Comparison of ENCODE assay signal across 11 cellular contexts in genomic region chr10:98029149-98030092, GRCh38. TPM values are rescaled to one million over a fixed set of nuclear protein-coding genes. Genes with fewer than 3 reads are reported as not detected.
DNase-seq lines count a peak whose midpoint lies in the region; ATAC-seq and TF ChIP-seq lines count a peak whose summit lies in the region.
"Had no signal": no experiment of that assay in that cellular context is flagged by ENCODE, and none has a peak within 500 bp of the region (broad histone marks: within the 10 kb centered on the region; RNA-seq: fewer than 3 reads in every experiment).

No MANE protein-coding gene starts in this region.

- H3K27ac Mint-ChIP-seq in activated B cell treated with CpG ODN at 0.5 μM for 24 hours = no peak overlapping the region
- H3K27ac Mint-ChIP-seq: memory B cell had no signal

- no peaks in the 10 kb centered on the region for H3K36me3 Mint-ChIP-seq in activated B cell treated with CpG ODN at 0.5 μM for 24 hours (ENCODE audit: low read depth)
- H3K36me3 Mint-ChIP-seq: memory B cell had no signal

- peaks cover 7% of the 10 kb centered on the region for H3K4me1 Mint-ChIP-seq in activated B cell treated with CpG ODN at 0.5 μM for 24 hours

- CTCF ChIA-PET in activated B cell treated with CpG ODN at 0.5 μM for 24 hours (lab: Charles Lee) = interaction anchor here (0.9 to 1.0 kb wide), 3 partner anchors 11 to 15 kb away, joined by 3 read pairs; no protein-coding TSS in a partner anchor

- H3K4me3 ChIP-seq in iPS-15b (ENCODE audit: low read depth, low read length) (peak overlapping the region; percentile 59), gastrocnemius medialis (peak overlapping the region; percentile 43 to 49 (median 44))
- H3K4me3 ChIP-seq: GM12878 had no signal

- POLR2A ChIA-PET in activated B cell treated with CpG ODN at 0.5 μM for 24 hours (lab: Charles Lee) = no interaction called here

- H3K4me1 ChIP-seq in iPS-15b (ENCODE audit: control insufficient read depth, insufficient read depth, low read length) (peaks cover 11% of the 10 kb centered on the region), gastrocnemius medialis (peaks cover 5 to 9% of the 10 kb centered on the region in 2 donors)

- H3K27me3 ChIP-seq in iPS-15b (ENCODE audit: control insufficient read depth, insufficient read depth, low read length) = peaks cover 73% of the 10 kb centered on the region
- H3K27me3 ChIP-seq in gastrocnemius medialis = peaks cover 38 to 49% (median 47%) of the 10 kb centered on the region in 3 donors

- TF ChIP-seq POLR2A in gastrocnemius medialis (IDR thresholded peaks at IDR 0.05) = no peak

- no peak for TF ChIP-seq CTCF in GM10266 (IDR thresholded peaks at IDR 0.05; ENCODE audit: control insufficient read depth, insufficient read depth, low read depth, missing control alignments)
- TF ChIP-seq CTCF in activated B cell treated with CpG ODN at 0.5 μM for 24 hours (IDR thresholded peaks at IDR 0.05) = no peak
- TF ChIP-seq CTCF in gastrocnemius medialis (IDR thresholded peaks at IDR 0.05 in 4 of 5, conservative IDR thresholded peaks at IDR 0.05 in 1 of 5) = no peak

- H3K27me3 Mint-ChIP-seq in activated B cell treated with CpG ODN at 0.5 μM for 24 hours = peaks cover 48% of the 10 kb centered on the region

- H3K36me3 ChIP-seq in iPS-15b (ENCODE audit: control insufficient read depth, insufficient read depth, low read length) (no peaks in the 10 kb centered on the region), gastrocnemius medialis (no peaks in the 10 kb centered on the region)
- H3K36me3 ChIP-seq: brain microvascular endothelial cell had no signal

- peak overlapping the region; percentile 41 for H3K4me3 Mint-ChIP-seq in activated B cell treated with CpG ODN at 0.5 μM for 24 hours
- H3K4me3 Mint-ChIP-seq: memory B cell had no signal

- no peak for ATAC-seq in activated B cell treated with CpG ODN at 0.5 μM for 24 hours (ENCODE audit: low read depth)
- ATAC-seq in gastrocnemius medialis = no peak
- no peak for ATAC-seq in left colon
- ATAC-seq in GM18867 (IDR thresholded peaks at IDR 0.05; ENCODE audit: unreplicated experiment) = no peak
- ATAC-seq: GM12878 had no signal

- intact Hi-C loops in activated B cell treated with CpG ODN at 0.5 μM for 24 hours (cut with micrococcal nuclease) = no loop called here
- intact Hi-C loops in gastrocnemius medialis (cut with DNase I; ENCODE audit: low total_unique reads) = no loop called here
- intact Hi-C loops in left colon (cut with DNase I, micrococcal nuclease) = no loop called here

- DNase-seq in GM10266 (ENCODE audit: extremely low spot score) (peak; percentile 42), activated B cell treated with CpG ODN at 0.5 μM for 24 hours (no peak), gastrocnemius medialis (no peak), cerebellar nuclear complex (lab: John Stamatoyannopoulos, UW) (no peak), mucosa of gallbladder (ENCODE audit: low spot score) (no peak), left colon (no peak)
- DNase-seq: brain microvascular endothelial cell had no signal

- in situ Hi-C loops in gastrocnemius medialis (cut with MboI; ENCODE audit: low sequenced_read_pairs in 4 of 4) = loop anchor here in 2 of 4 donors (25.0 kb wide), 2 partner anchors 242 to 267 kb away; partner anchors contain the start of gene SFRP5 (in 1 of the 2)

- H3K9ac ChIP-seq in iPS-15b (ENCODE audit: low read depth, low read length) = no peak overlapping the region

- H3K9me3 Mint-ChIP-seq in activated B cell treated with CpG ODN at 0.5 μM for 24 hours = no peaks in the 10 kb centered on the region
- H3K9me3 Mint-ChIP-seq: memory B cell had no signal

- no peak overlapping the region for H3K27ac ChIP-seq in gastrocnemius medialis
- H3K27ac ChIP-seq: brain microvascular endothelial cell had no signal

- no peaks in the 10 kb centered on the region for H3K9me3 ChIP-seq in iPS-15b (ENCODE audit: control insufficient read depth, insufficient read depth, low read length)
- H3K9me3 ChIP-seq in gastrocnemius medialis = no peaks in the 10 kb centered on the region

RNA-seq across cellular contexts. Expression of gene CRTAC1, which starts 1.0 kb away (rescaled TPM):
- total RNA-seq in activated B cell treated with CpG ODN at 0.5 μM for 24 hours (not detected in 2 replicates), gastrocnemius medialis (1 to 10 TPM in 1 of 4 donors, under 1 TPM in 2, not detected in 1; 0.16 to 3.9 (median 0.56) TPM), mucosa of gallbladder (1.6 TPM), left colon (1 to 10 TPM in 1 of 2 donors, under 1 TPM in 1; 0.43 to 1.5 TPM)
